13 cellular contexts compared by ENCODE assay signal in genomic region chr11:95877288-95877687, GRCh38. TPM values are rescaled to one million over a fixed set of nuclear protein-coding genes. Genes with fewer than 3 reads are reported as not detected.
DNase-seq lines count a peak whose midpoint lies in the region; ATAC-seq and TF ChIP-seq lines count a peak whose summit lies in the region.
"Had no signal": no experiment of that assay in that cellular context is flagged by ENCODE, and none has a peak within 500 bp of the region (broad histone marks: within the 10 kb centered on the region; RNA-seq: fewer than 3 reads in every experiment).

No MANE protein-coding gene starts in this region.

- H3K27me3 ChIP-seq in heart left ventricle, result no peaks in the 10 kb centered on the region

- TF ChIP-seq CTCF in heart left ventricle (IDR thresholded peaks at IDR 0.05), result no peak

- no peak overlapping the region for H3K4me3 Mint-ChIP-seq in activated naive CD4-positive, alpha-beta T cell treated with anti-CD3 and anti-CD28 coated beads, Interleukin-2, amount 50 U/mL, for 24 hours
- H3K4me3 Mint-ChIP-seq in stimulated activated naive CD8-positive, alpha-beta T cell treated with anti-CD3 and anti-CD28 coated beads, Interleukin-15, amount 100 ng/mL, for 72 hours, result peak overlapping the region in 1 of 2 donors; percentile 40

- no peaks in the 10 kb centered on the region for H3K27me3 Mint-ChIP-seq in activated naive CD4-positive, alpha-beta T cell treated with anti-CD3 and anti-CD28 coated beads, Interleukin-2, amount 50 U/mL, for 24 hours
- H3K27me3 Mint-ChIP-seq in stimulated activated naive CD8-positive, alpha-beta T cell treated with anti-CD3 and anti-CD28 coated beads, Interleukin-15, amount 100 ng/mL, for 72 hours, result no peaks in the 10 kb centered on the region

- no peak for DNase-seq in activated naive CD4-positive, alpha-beta T cell treated with anti-CD3 and anti-CD28 coated beads, Interleukin-2, amount 50 U/mL, for 16 hours
- DNase-seq in fibroblast of peridontal ligament (ENCODE audit: extremely low read depth) (peak; percentile 100), GDM1 (lab: John Stamatoyannopoulos, UW) (no peak), heart left ventricle (no peak)
- DNase-seq in stimulated activated naive CD8-positive, alpha-beta T cell treated with anti-CD3 and anti-CD28 coated beads, Interleukin-15, amount 100 ng/mL, for 72 hours, result peak in 1 of 2 donors; percentile 28
- DNase-seq: activated effector memory CD4-positive, alpha-beta T cell treated with anti-CD3 and anti-CD28 coated beads, Interleukin-2, amount 50 U/mL, for 16 hours; C1 segment of cervical spinal cord; NCI-H1048; NCI-H774; psoas muscle had no signal

- no peaks in the 10 kb centered on the region for H3K9me3 ChIP-seq in heart left ventricle
- H3K9me3 ChIP-seq: psoas muscle had no signal

- peaks cover 16% of the 10 kb centered on the region for H3K4me1 Mint-ChIP-seq in activated naive CD4-positive, alpha-beta T cell treated with anti-CD3 and anti-CD28 coated beads, Interleukin-2, amount 50 U/mL, for 24 hours
- peaks cover 9% of the 10 kb centered on the region for H3K4me1 Mint-ChIP-seq in stimulated activated naive CD8-positive, alpha-beta T cell treated with anti-CD3 and anti-CD28 coated beads, Interleukin-15, amount 100 ng/mL, for 72 hours

- peak overlapping the region; percentile 68 for H3K27ac Mint-ChIP-seq in activated naive CD4-positive, alpha-beta T cell treated with anti-CD3 and anti-CD28 coated beads, Interleukin-2, amount 50 U/mL, for 24 hours
- H3K27ac Mint-ChIP-seq in stimulated activated naive CD8-positive, alpha-beta T cell treated with anti-CD3 and anti-CD28 coated beads, Interleukin-15, amount 100 ng/mL, for 72 hours, result peak overlapping the region; percentile 11 to 28

- peaks cover 0 to 34% (median 0%) of the 10 kb centered on the region in 9 donors for H3K36me3 ChIP-seq in heart left ventricle

- ATAC-seq in SK-N-SH treated with all-trans-retinoic acid at 6 μM for 48 hours (peak; percentile 59; the same call in 2 of the 3 replicates), heart left ventricle (no peak), GM21529 (IDR thresholded peaks at IDR 0.05; ENCODE audit: unreplicated experiment) (no peak)
- peak; percentile 100 for ATAC-seq in stimulated activated naive CD8-positive, alpha-beta T cell treated with anti-CD3 and anti-CD28 coated beads, Interleukin-15, amount 100 ng/mL, for 72 hours
- ATAC-seq: psoas muscle had no signal

- no peaks in the 10 kb centered on the region for H3K4me1 ChIP-seq in heart left ventricle
- H3K4me1 ChIP-seq: psoas muscle had no signal

- TF ChIP-seq POLR2A in heart left ventricle (IDR thresholded peaks at IDR 0.05), result no peak

- H3K27ac ChIP-seq in heart left ventricle, result no peak overlapping the region
- H3K27ac ChIP-seq: psoas muscle had no signal

- WGBS in heart left ventricle, 4 donors, result 76 to 89% (median 86%) methylated on average over 2 of the region's 2 CpGs

- peaks cover 21% of the 10 kb centered on the region for H3K36me3 Mint-ChIP-seq in activated naive CD4-positive, alpha-beta T cell treated with anti-CD3 and anti-CD28 coated beads, Interleukin-2, amount 50 U/mL, for 24 hours

- peaks cover 4% of the 10 kb centered on the region for H3K9me3 Mint-ChIP-seq in activated naive CD4-positive, alpha-beta T cell treated with anti-CD3 and anti-CD28 coated beads, Interleukin-2, amount 50 U/mL, for 24 hours
- H3K9me3 Mint-ChIP-seq in stimulated activated naive CD8-positive, alpha-beta T cell treated with anti-CD3 and anti-CD28 coated beads, Interleukin-15, amount 100 ng/mL, for 72 hours, result peaks cover 9 to 15% of the 10 kb centered on the region in 2 donors

- no peak overlapping the region for H3K4me3 ChIP-seq in heart left ventricle
- H3K4me3 ChIP-seq: psoas muscle had no signal

- intact Hi-C loops in heart left ventricle (cut with DNase I), result no loop called here

TF ChIP-seq in SK-N-SH treated with all-trans-retinoic acid at 6 μM for 48 hours, 23 proteins besides CTCF, POLR2A, EP300 and RAD21 (continues in another document):
- TF ChIP-seq CSDC2 (CRISPR knock-in tag; IDR thresholded peaks at IDR 0.05) (no peak), ESRRG (CRISPR knock-in tag; IDR thresholded peaks at IDR 0.05) (no peak), PATZ1 (CRISPR knock-in tag; IDR thresholded peaks at IDR 0.05; ENCODE audit: borderline replicate concordance) (no peak), POU6F1 (CRISPR knock-in tag; IDR thresholded peaks at IDR 0.05; ENCODE audit: borderline replicate concordance, low read depth) (no peak), TCF4 (CRISPR knock-in tag; IDR thresholded peaks at IDR 0.05; ENCODE audit: borderline replicate concordance) (no peak), ISL1 (CRISPR knock-in tag; IDR thresholded peaks at IDR 0.05) (no peak), SNAI2 (CRISPR knock-in tag; IDR thresholded peaks at IDR 0.05) (no peak), ZNF565 (CRISPR knock-in tag; conservative IDR thresholded peaks at IDR 0.05; ENCODE audit: low read depth) (no peak), ARNTL (CRISPR knock-in tag; IDR thresholded peaks at IDR 0.05; ENCODE audit: borderline replicate concordance, low read depth) (no peak), GLIS3 (CRISPR knock-in tag; IDR thresholded peaks at IDR 0.05) (no peak), TSHZ2 (CRISPR knock-in tag; IDR thresholded peaks at IDR 0.05) (no peak), OSR1 (CRISPR knock-in tag; IDR thresholded peaks at IDR 0.05) (no peak), RARB (CRISPR knock-in tag; IDR thresholded peaks at IDR 0.05) (no peak), CSRNP3 (CRISPR knock-in tag; IDR thresholded peaks at IDR 0.05) (no peak), ZNF70 (CRISPR knock-in tag; IDR thresholded peaks at IDR 0.05) (no peak), ZNF8 (CRISPR knock-in tag; IDR thresholded peaks at IDR 0.05) (no peak)

RNA-seq across cellular contexts. Expression of gene MTMR2, which starts 46.6 kb away (rescaled TPM):
- total RNA-seq in heart left ventricle, result 10 to 100 TPM; 13.1 to 23.9 (median 18.8) TPM
- polyA plus RNA-seq in heart left ventricle, result 10 to 100 TPM in 1 of 2 donors, 1 to 10 TPM in 1; 7.1 to 16.7 TPM

Comparison
In these comparisons a context has a peak if more than half of its experiments do, and no peak if none do; other contexts are left out.
1. ATAC-seq: peak in SK-N-SH treated with all-trans-retinoic acid at 6 μM for 48 hours (single experiment) and stimulated activated naive CD8-positive, alpha-beta T cell treated with anti-CD3 and anti-CD28 coated beads, Interleukin-15, amount 100 ng/mL, for 72 hours (single experiment); none in heart left ventricle (0 of 4) and GM21529 (single experiment).